In the genomic region with DNA sequence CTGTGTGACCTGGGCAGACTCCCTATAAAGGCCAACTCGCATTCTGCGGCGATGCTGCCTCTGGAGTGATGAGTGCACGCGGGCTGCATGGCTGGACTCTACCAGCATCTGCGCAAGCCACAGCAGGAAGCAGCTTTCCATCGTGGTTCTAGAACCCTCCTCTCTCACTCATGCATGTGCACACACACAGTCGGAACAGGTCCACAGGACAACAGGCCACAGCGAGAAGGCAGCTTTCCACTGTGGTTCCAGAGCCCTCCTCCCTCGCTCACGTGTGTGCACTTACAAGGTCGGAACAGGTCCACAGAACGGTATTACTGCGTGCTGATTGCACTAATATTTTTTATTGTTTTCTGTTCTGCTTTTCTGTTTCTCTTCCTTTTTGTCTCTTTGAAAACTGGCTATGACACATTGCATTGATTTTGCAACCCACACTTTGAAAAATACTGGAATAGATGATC, we compare ENCODE assay signal across 8 cellular contexts.
DNase-seq lines count a peak whose midpoint lies in the region; ATAC-seq and TF ChIP-seq lines count a peak whose summit lies in the region.
"Not testable (repeated sequence)": the region's sequence is repeated elsewhere in the genome, so short reads cannot be mapped to it uniquely, and the experiment has no call there.

No MANE protein-coding gene starts in this region.

- H3K4me1 ChIP-seq in DOHH2 (ENCODE audit: control insufficient read depth, low read length): peaks cover 65% of the 10 kb centered on the region

- H3K9me3 ChIP-seq in DOHH2 (ENCODE audit: control insufficient read depth, insufficient read depth, low read length): not testable (repeated sequence)

- ATAC-seq in GM18907 (IDR thresholded peaks at IDR 0.05; ENCODE audit: unreplicated experiment) (peak; percentile 43), GM21390 (IDR thresholded peaks at IDR 0.05; ENCODE audit: unreplicated experiment) (peak; percentile 59), HG02763 (IDR thresholded peaks at IDR 0.05; ENCODE audit: unreplicated experiment) (peak; percentile 43), HG03175 (IDR thresholded peaks at IDR 0.05; ENCODE audit: unreplicated experiment) (peak; percentile 70), esophagus mucosa (peak; percentile 51)
- peak; percentile 88 for ATAC-seq in stimulated activated memory B cell treated with anti-CD40 and anti-IgM and Interleukin-4, amounts not matched to agents 10 μg/mL and 1 μg/mL and 100 μg/mL, for 72 hours

- not testable (repeated sequence) for TF ChIP-seq CTCF in DOHH2 (IDR thresholded peaks at IDR 0.05; ENCODE audit: low read depth, low read length, poor library complexity, severe bottlenecking)

- H3K79me2 ChIP-seq in DOHH2 (ENCODE audit: control insufficient read depth, low read length): peaks cover 14% of the 10 kb centered on the region

- H3F3A ChIP-seq in DOHH2 (ENCODE audit: control insufficient read depth, insufficient read depth): peaks cover 27% of the 10 kb centered on the region

- H3K9me3 Mint-ChIP-seq in stimulated activated memory B cell treated with anti-CD40 and anti-IgM and Interleukin-4, amounts not matched to agents 10 μg/mL and 1 μg/mL and 100 μg/mL, for 72 hours: not testable (repeated sequence)

- DNase-seq in NOMO-1 (lab: John Stamatoyannopoulos, UW; ENCODE audit: unreplicated experiment in 2 of 2): peak; percentile 76 to 85

- peaks cover 63% of the 10 kb centered on the region for H3K4me1 Mint-ChIP-seq in stimulated activated memory B cell treated with anti-CD40 and anti-IgM and Interleukin-4, amounts not matched to agents 10 μg/mL and 1 μg/mL and 100 μg/mL, for 72 hours

- H3K27me3 Mint-ChIP-seq in stimulated activated memory B cell treated with anti-CD40 and anti-IgM and Interleukin-4, amounts not matched to agents 10 μg/mL and 1 μg/mL and 100 μg/mL, for 72 hours: not testable (repeated sequence)

- H4K20me1 ChIP-seq in DOHH2 (ENCODE audit: control insufficient read depth, insufficient read depth, low read depth, low read length): not testable (repeated sequence)

- H3K36me3 ChIP-seq in DOHH2 (ENCODE audit: control insufficient read depth, low read length): peaks cover 24% of the 10 kb centered on the region

- not testable (repeated sequence) for H3K27me3 ChIP-seq in DOHH2 (ENCODE audit: control insufficient read depth, low read length)

- H3K4me3 Mint-ChIP-seq in stimulated activated memory B cell treated with anti-CD40 and anti-IgM and Interleukin-4, amounts not matched to agents 10 μg/mL and 1 μg/mL and 100 μg/mL, for 72 hours: not testable (repeated sequence)

- H3K36me3 Mint-ChIP-seq in stimulated activated memory B cell treated with anti-CD40 and anti-IgM and Interleukin-4, amounts not matched to agents 10 μg/mL and 1 μg/mL and 100 μg/mL, for 72 hours: peaks cover 41% of the 10 kb centered on the region

- peak overlapping the region; percentile 95 for H3K27ac Mint-ChIP-seq in stimulated activated memory B cell treated with anti-CD40 and anti-IgM and Interleukin-4, amounts not matched to agents 10 μg/mL and 1 μg/mL and 100 μg/mL, for 72 hours

- H3K4me3 ChIP-seq in DOHH2 (ENCODE audit: low read length): not testable (repeated sequence)

- H3K9me2 ChIP-seq in DOHH2 (replicated peaks; ENCODE audit: control insufficient read depth, low read length): not testable (repeated sequence)

- peak overlapping the region; percentile 85 for H3K4me2 ChIP-seq in DOHH2 (ENCODE audit: low read length)

- H3K27ac ChIP-seq in DOHH2 (ENCODE audit: low read depth, low read length): peak overlapping the region; percentile 99
